In genomic region chr13:21060827-21061076, GRCh38 we compare ENCODE assay signal across 8 cellular contexts. TPM values are rescaled to one million over a fixed set of nuclear protein-coding genes. Genes with fewer than 3 reads are reported as not detected.
A peak's percentile ranks its signal among the peaks of the same experiment; 100 is the strongest.
DNase-seq lines count a peak whose midpoint lies in the region; ATAC-seq and TF ChIP-seq lines count a peak whose summit lies in the region.

No MANE protein-coding gene starts in this region.

- DNase-seq in SJCRH30 (peak; percentile 36 to 45), left cardiac atrium (peak; percentile 50), sigmoid colon (no peak), HPDE6-E6E7 (ENCODE audit: extremely low spot score) (no peak), NCI-H2029 treated with DMSO at 0.1 percent for 48 hours (lab: John Stamatoyannopoulos, UW) (no peak), DMS114 treated with DMSO at 0.1 percent for 48 hours (lab: John Stamatoyannopoulos, UW; ENCODE audit: unreplicated experiment) (no peak)

- WGBS in sigmoid colon, 2 donors: 1% methylated on average over 39 of the region's 39 CpGs

- peak overlapping the region; percentile 96 for H3K4me3 ChIP-seq in SJCRH30
- peak overlapping the region; percentile 86 to 96 (median 89) for H3K4me3 ChIP-seq in sigmoid colon

- TF ChIP-seq CTCF in sigmoid colon (IDR thresholded peaks at IDR 0.05): no peak

- TF ChIP-seq POLR2A in sigmoid colon (IDR thresholded peaks at IDR 0.05): no peak

- H3K27me3 ChIP-seq in SJCRH30 (no peaks in the 10 kb centered on the region), sigmoid colon (no peaks in the 10 kb centered on the region)

- H3K9me3 ChIP-seq in SJCRH30 (replicated peaks) (no peaks in the 10 kb centered on the region), sigmoid colon (no peaks in the 10 kb centered on the region)

- TF ChIP-seq EP300 in sigmoid colon (IDR thresholded peaks at IDR 0.05): no peak

- intact Hi-C loops in left cardiac atrium (cut with DNase I): loop anchor here in 1 of 2 donors (5.0 kb wide), 1 partner anchor 43 kb away; no protein-coding TSS in a partner anchor
- intact Hi-C loops in sigmoid colon (cut with DNase I): loop anchor here (1.0 to 10.0 kb wide), 3 partner anchors 40 to 246 kb away; no protein-coding TSS in a partner anchor

- 0 out of 2 replicates have a peak, but pooled peaks cover 3% of the 10 kb centered on the region for H3K36me3 ChIP-seq in SJCRH30
- no peaks in the 10 kb centered on the region for H3K36me3 ChIP-seq in sigmoid colon

- ATAC-seq in GM19395 (IDR thresholded peaks at IDR 0.05; ENCODE audit: unreplicated experiment) (peak; percentile 24), left cardiac atrium (no peak), HG03280 (IDR thresholded peaks at IDR 0.05; ENCODE audit: unreplicated experiment) (no peak)

- H3K4me1 ChIP-seq in SJCRH30: peaks cover 9% of the 10 kb centered on the region; the same call in 1 of the 2 replicates
- peaks cover 0 to 48% (median 43%) of the 10 kb centered on the region in 4 donors for H3K4me1 ChIP-seq in sigmoid colon

- H3K27ac ChIP-seq in SJCRH30 (peak overlapping the region; percentile 91; the same call in 1 of the 2 replicates), sigmoid colon (peak overlapping the region; percentile 98 to 100 (median 99))

RNA-seq across cellular contexts. Expression of gene LATS2, which starts 0.6 kb away (rescaled TPM):
- total RNA-seq in SJCRH30 (2014; rRNA removed; shearing (Covaris generic)): 14.9 and 16.9 TPM in 2 replicates
- 10 to 100 TPM; 19.3 to 30.9 TPM for total RNA-seq in left cardiac atrium
- 10 to 100 TPM; 21.8 to 45.5 (median 28.2) TPM for total RNA-seq in sigmoid colon
- 1 to 10 TPM; 3.7 to 4.6 (median 4.2) TPM for polyA plus RNA-seq in sigmoid colon

Comparison
In these comparisons a context has a peak if more than half of its experiments do, and no peak if none do; other contexts are left out.
1. DNase-seq: peak in SJCRH30 (2 of 2) and left cardiac atrium (single experiment); none in sigmoid colon (single experiment), HPDE6-E6E7 (single experiment), NCI-H2029 treated with DMSO at 0.1 percent for 48 hours (single experiment) and DMS114 treated with DMSO at 0.1 percent for 48 hours (single experiment).